Comparison of ENCODE assay signal across 8 cellular contexts in genomic region chr15:72237286-72238224, GRCh38. TPM values are rescaled to one million over a fixed set of nuclear protein-coding genes. Genes with fewer than 3 reads are reported as not detected.
A peak's percentile ranks its signal among the peaks of the same experiment; 100 is the strongest.
DNase-seq lines count a peak whose midpoint lies in the region; ATAC-seq and TF ChIP-seq lines count a peak whose summit lies in the region.

No MANE protein-coding gene starts in this region.

- peaks cover 17 to 18% of the 10 kb centered on the region in 2 donors for H3K36me3 Mint-ChIP-seq in stimulated activated naive B cell treated with anti-CD40 and anti-IgM and Interleukin-4, amounts not matched to agents 10 μg/mL and 1 μg/mL and 100 μg/mL, for 72 hours

- peak overlapping the region; percentile 90 for H3K27ac Mint-ChIP-seq in stimulated activated naive B cell treated with anti-CD40 and anti-IgM and Interleukin-4, amounts not matched to agents 10 μg/mL and 1 μg/mL and 100 μg/mL, for 72 hours

- no peaks in the 10 kb centered on the region for H3K9me3 Mint-ChIP-seq in stimulated activated naive B cell treated with anti-CD40 and anti-IgM and Interleukin-4, amounts not matched to agents 10 μg/mL and 1 μg/mL and 100 μg/mL, for 72 hours

- no peaks in the 10 kb centered on the region for H3K27me3 Mint-ChIP-seq in stimulated activated naive B cell treated with anti-CD40 and anti-IgM and Interleukin-4, amounts not matched to agents 10 μg/mL and 1 μg/mL and 100 μg/mL, for 72 hours

- peak overlapping the region; percentile 46 to 64 for H3K4me3 Mint-ChIP-seq in stimulated activated naive B cell treated with anti-CD40 and anti-IgM and Interleukin-4, amounts not matched to agents 10 μg/mL and 1 μg/mL and 100 μg/mL, for 72 hours

- no peak overlapping the region for H3K4me3 ChIP-seq in BE2C (ENCODE audit: low read depth, low read length)
- no peak overlapping the region for H3K4me3 ChIP-seq in lower leg skin (ENCODE audit: low read depth, poor library complexity, severe bottlenecking)

- H3K36me3 ChIP-seq in BE2C: peaks cover 19% of the 10 kb centered on the region

- no peak for TF ChIP-seq CTCF in BE2C (IDR thresholded peaks at IDR 0.05; ENCODE audit: low read depth, low read length)
- TF ChIP-seq CTCF in lower leg skin (IDR thresholded peaks at IDR 0.05): no peak

- H3K9me3 ChIP-seq in BE2C: no peaks in the 10 kb centered on the region

- ATAC-seq in GM19438 (IDR thresholded peaks at IDR 0.05; ENCODE audit: low read depth, unreplicated experiment): peak; percentile 80
- ATAC-seq in stimulated activated naive B cell treated with anti-CD40 and anti-IgM and Interleukin-4, amounts not matched to agents 10 μg/mL and 1 μg/mL and 100 μg/mL, for 72 hours (replicated peaks): peak; percentile 91 to 94

- intact Hi-C loops in lower leg skin (cut with DNase I; ENCODE audit: low total_unique reads): no loop called here

- no peaks in the 10 kb centered on the region for H3K27me3 ChIP-seq in BE2C

- H3K4me1 ChIP-seq in BE2C: peaks cover 12% of the 10 kb centered on the region

- H3K4me1 Mint-ChIP-seq in stimulated activated naive B cell treated with anti-CD40 and anti-IgM and Interleukin-4, amounts not matched to agents 10 μg/mL and 1 μg/mL and 100 μg/mL, for 72 hours: peaks cover 11 to 26% of the 10 kb centered on the region in 2 donors

- WGBS in lower leg skin, 2 donors: 23 to 26% methylated on average over 4 of the region's 4 CpGs

- TF ChIP-seq POLR2A in lower leg skin (IDR thresholded peaks at IDR 0.05): no peak

- DNase-seq in BE2C (peak; percentile 60), HS-27A (ENCODE audit: low read depth) (peak; percentile 99), T1000 (lab: John Stamatoyannopoulos, UW) (peak; percentile 70), brain pericyte (ENCODE audit: low read depth, low spot score) (peak; percentile 78), lower leg skin (ENCODE audit: low spot score in 2 of 2) (peak; percentile 88 to 94), NCI-H1048 (lab: John Stamatoyannopoulos, UW) (no peak)
- DNase-seq in stimulated activated naive B cell treated with anti-CD40 and anti-IgM and Interleukin-4, amounts not matched to agents 10 μg/mL and 1 μg/mL and 100 μg/mL, for 72 hours: peak; percentile 39

RNA-seq across cellular contexts. Expression of gene PKM, which starts 6.6 kb away (rescaled TPM):
- 1,223 TPM for polyA plus RNA-seq in BE2C (2012; ENCODE audit: insufficient read depth, insufficient read length, low read depth)
- 100 to 1,000 TPM; 266 to 433 (median 367) TPM for total RNA-seq in lower leg skin

RNA-seq across cellular contexts. Expression of gene PARP6, which starts 34.8 kb away (rescaled TPM):
- polyA plus RNA-seq in BE2C (2012; ENCODE audit: insufficient read depth, insufficient read length, low read depth): 260 TPM
- 10 to 100 TPM; 47.4 to 61.7 (median 54.8) TPM for total RNA-seq in lower leg skin

RNA-seq across cellular contexts. Expression of gene GRAMD2A, which starts 40.0 kb away (rescaled TPM):
- polyA plus RNA-seq in BE2C (2012; ENCODE audit: insufficient read depth, insufficient read length, low read depth): 0.93 TPM
- total RNA-seq in lower leg skin: 1 to 10 TPM; 4.6 to 5.9 (median 5.1) TPM
